Comparison of ENCODE assay signal across 2 cellular contexts in the genomic region with DNA sequence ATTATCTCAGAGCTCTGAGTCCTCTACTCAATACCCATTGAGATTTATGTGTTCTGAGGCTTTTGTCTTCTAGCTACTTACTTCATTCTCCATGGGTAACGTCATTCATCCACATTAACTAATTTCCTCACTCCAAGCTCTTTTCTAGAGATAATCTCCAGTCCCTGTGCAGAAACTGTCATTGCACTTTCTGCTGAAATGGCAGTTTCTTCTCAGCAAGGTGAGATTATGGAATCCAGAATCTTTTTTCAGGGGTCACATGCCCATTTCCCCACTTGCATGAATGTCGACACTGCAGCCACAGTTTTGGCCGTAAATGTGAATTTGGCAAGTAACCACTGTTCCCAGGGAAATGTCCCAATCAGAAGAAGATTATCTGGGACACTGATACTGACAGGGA. TPM values are rescaled to one million over a fixed set of nuclear protein-coding genes. Genes with fewer than 3 reads are reported as not detected.
A peak's percentile ranks its signal among the peaks of the same experiment; 100 is the strongest.
DNase-seq lines count a peak whose midpoint lies in the region; ATAC-seq and TF ChIP-seq lines count a peak whose summit lies in the region.
"Not testable (repeated sequence)": the region's sequence is repeated elsewhere in the genome, so short reads cannot be mapped to it uniquely, and the experiment has no call there.

No MANE protein-coding gene starts in this region.

- dilution Hi-C loops in IMR-90 (cut with HindIII; ENCODE audit: low sequenced_read_pairs, unreplicated experiment) = not testable (repeated sequence)

- not testable (repeated sequence) for H2BK20ac ChIP-seq in IMR-90 (ENCODE audit: low read depth, low read length)

- not testable (repeated sequence) for DNase-seq in IMR-90; cardiac muscle cell (ENCODE audit: low read depth in 1 of 2, low spot score in 1 of 2)

- not testable (repeated sequence) for H2BK15ac ChIP-seq in IMR-90 (ENCODE audit: low read depth, low read length)

- intact Hi-C loops in IMR-90 (cut with micrococcal nuclease) = not testable (repeated sequence)

- H3K23ac ChIP-seq in IMR-90 (ENCODE audit: low read depth, low read length) = not testable (repeated sequence)

- WGBS in IMR-90 (ENCODE audit: extremely low coverage in 2 of 2, insufficient read length in 1 of 2), 2 experiments = no CpG with 5 or more reads among the region's 3 CpGs

- H4K20me1 ChIP-seq in IMR-90 (ENCODE audit: insufficient read depth, low read length) = not testable (repeated sequence)

- not testable (repeated sequence) for H3K4ac ChIP-seq in IMR-90 (ENCODE audit: low read depth, low read length)

- not testable (repeated sequence) for H4K8ac ChIP-seq in IMR-90 (ENCODE audit: low read depth in 2 of 2, low read length in 2 of 2)

- not testable (repeated sequence) for H4K91ac ChIP-seq in IMR-90 (ENCODE audit: insufficient read depth, low read depth, low read length)

- in situ Hi-C loops in IMR-90 (cut with MboI; ENCODE audit: low sequenced_read_pairs) = not testable (repeated sequence)

- not testable (repeated sequence) for H3K14ac ChIP-seq in IMR-90 (replicated peaks; ENCODE audit: low read depth, low read length)

- H3K4me2 ChIP-seq in IMR-90 (ENCODE audit: low read depth, low read length) = not testable (repeated sequence)

- H3K9me1 ChIP-seq in IMR-90 (ENCODE audit: insufficient read depth, low read length) = not testable (repeated sequence)

- not testable (repeated sequence) for H2AK5ac ChIP-seq in IMR-90 (ENCODE audit: low read depth, low read length)

- BruUV-seq in IMR-90 (replicated peaks; lab: Mats Ljungman, UMichigan) = TSS peak; percentile 2

- H2AFZ ChIP-seq in IMR-90 (replicated peaks; ENCODE audit: low read length, poor library complexity) = not testable (repeated sequence)

- not testable (repeated sequence) for H3K27me3 ChIP-seq in IMR-90 (ENCODE audit: control insufficient read depth, insufficient read depth, low read length); cardiac muscle cell

- not testable (repeated sequence) for H3K9ac ChIP-seq in IMR-90 (ENCODE audit: low read depth, low read length)

- not testable (repeated sequence) for H2AK9ac ChIP-seq in IMR-90 (replicated peaks; ENCODE audit: low read depth, low read length, poor library complexity)

- peaks cover 53% of the 10 kb centered on the region for H3K9me3 ChIP-seq in IMR-90 (ENCODE audit: control insufficient read depth, insufficient read depth, low read length)
- H3K9me3 ChIP-seq in cardiac muscle cell (ENCODE audit: low read depth) = not testable (repeated sequence)

- not testable (repeated sequence) for H4K5ac ChIP-seq in IMR-90 (ENCODE audit: low read depth, low read length)

- H3K18ac ChIP-seq in IMR-90 (ENCODE audit: low read depth, low read length) = not testable (repeated sequence)

- not testable (repeated sequence) for H2BK120ac ChIP-seq in IMR-90 (ENCODE audit: low read depth, low read length)

- not testable (repeated sequence) for TF ChIP-seq RAD21 in IMR-90 (IDR thresholded peaks at IDR 0.05; ENCODE audit: low read length)

- H3K56ac ChIP-seq in IMR-90 (ENCODE audit: extremely low read depth, insufficient read depth, low read length) = not testable (repeated sequence)

- CTCF ChIA-PET in IMR-90 (lab: Yijun Ruan, JAX) = not testable (repeated sequence)

- H3K4me1 ChIP-seq in IMR-90 (ENCODE audit: control insufficient read depth, insufficient read depth, low read length); cardiac muscle cell (ENCODE audit: low read depth): not testable (repeated sequence)

- H3K36me3 ChIP-seq in IMR-90 (ENCODE audit: control insufficient read depth, insufficient read depth, low read length) (peaks cover 70% of the 10 kb centered on the region), cardiac muscle cell (peaks cover 42% of the 10 kb centered on the region)

- not testable (repeated sequence) for H3K4me3 ChIP-seq in IMR-90 (ENCODE audit: insufficient read depth, low read depth, low read length); cardiac muscle cell

- POLR2A ChIA-PET in IMR-90 (lab: Charles Lee; ENCODE audit: unreplicated experiment) = not testable (repeated sequence)

- H3K27ac ChIP-seq in IMR-90 (ENCODE audit: insufficient read depth, low read length) = not testable (repeated sequence)
- peak overlapping the region; percentile 8 for H3K27ac ChIP-seq in cardiac muscle cell

- H2BK5ac ChIP-seq in IMR-90 (ENCODE audit: low read depth, low read length, poor library complexity, severe bottlenecking) = not testable (repeated sequence)

- not testable (repeated sequence) for TF ChIP-seq CTCF in IMR-90 (conservative IDR thresholded peaks at IDR 0.05; ENCODE audit: low read depth, low read length); cardiac muscle cell (IDR thresholded peaks at IDR 0.05; ENCODE audit: low read depth, low read length)

- not testable (repeated sequence) for TF ChIP-seq POLR2A in IMR-90 (IDR thresholded peaks at IDR 0.05; ENCODE audit: low read depth, low read length)

- not testable (repeated sequence) for ATAC-seq in IMR-90 (ENCODE audit: low read depth)

- peaks cover 27 to 28% of the 10 kb centered on the region in 2 experiments; a peak in 3 of 4 replicates for H3K79me1 ChIP-seq in IMR-90 (ENCODE audit: low read depth in 1 of 2, low read length in 2 of 2)

TF ChIP-seq in IMR-90, 13 proteins besides CTCF, POLR2A, EP300 and RAD21:
- TF ChIP-seq MAFK (IDR thresholded peaks at IDR 0.05; ENCODE audit: low read depth, low read length) = peak; percentile 65
TF ChIP-seq in IMR-90: peak in this region for 1; not testable (repeated sequence) for 12.

RNA-seq across cellular contexts. Expression of a gene that starts 12.7 kb away (rescaled TPM):
- total RNA-seq in IMR-90 (2012; rRNA removed) (32.5 and 43.7 TPM in 2 replicates), cardiac muscle cell (14.0 and 17.2 TPM in 2 replicates)
- polyA plus RNA-seq in IMR-90 (2012; rRNA removed) (11.2 and 14.0 TPM in 2 replicates), cardiac muscle cell (12.6 and 22.6 TPM in 2 replicates)
- polyA plus RNA-seq in IMR-90 (2012; cell fraction: cytosol; rRNA removed) = 3.0 and 3.8 TPM in 2 replicates
- 20.5 and 55.5 TPM in 2 replicates for polyA plus RNA-seq in IMR-90 (2012; cell fraction: nucleus; rRNA removed; ENCODE audit: low replicate concordance)

RNA-seq across cellular contexts. Expression of a gene that starts 26.5 kb away (rescaled TPM):
- total RNA-seq in IMR-90 (2012; rRNA removed) (5.9 and 6.9 TPM in 2 replicates), cardiac muscle cell (13.6 and 14.8 TPM in 2 replicates)
- polyA plus RNA-seq in IMR-90 (2012; rRNA removed) (3.9 and 4.5 TPM in 2 replicates), cardiac muscle cell (32.4 and 45.7 TPM in 2 replicates)
- polyA plus RNA-seq in IMR-90 (2012; cell fraction: cytosol; rRNA removed) = 5.5 and 12.6 TPM in 2 replicates
- 5.4 and 9.3 TPM in 2 replicates for polyA plus RNA-seq in IMR-90 (2012; cell fraction: nucleus; rRNA removed; ENCODE audit: low replicate concordance)

RNA-seq across cellular contexts. Expression of a gene that starts 32.3 kb away (rescaled TPM):
- total RNA-seq in IMR-90 (2012; rRNA removed) = 32.2 and 33.9 TPM in 2 replicates
- polyA plus RNA-seq in IMR-90 (2012; rRNA removed) = 2.5 and 3.7 TPM in 2 replicates
- 0.56 and 1.5 TPM in 2 replicates for polyA plus RNA-seq in IMR-90 (2012; cell fraction: cytosol; rRNA removed)
- 3.7 and 20.2 TPM in 2 replicates for polyA plus RNA-seq in IMR-90 (2012; cell fraction: nucleus; rRNA removed; ENCODE audit: low replicate concordance)
- 8.5 and 12.9 TPM in 2 replicates for total RNA-seq in cardiac muscle cell
- 2.8 and 3.1 TPM in 2 replicates for polyA plus RNA-seq in cardiac muscle cell

RNA-seq across cellular contexts. Expression of a gene that starts 47.6 kb away (rescaled TPM):
- total RNA-seq in IMR-90 (2012; rRNA removed) (4.7 and 5.0 TPM in 2 replicates), cardiac muscle cell (3.8 and 6.6 TPM in 2 replicates)
- polyA plus RNA-seq in IMR-90 (2012; rRNA removed) (1.8 and 2.8 TPM in 2 replicates), cardiac muscle cell (10.5 and 13.4 TPM in 2 replicates)
- 0.87 and 1.1 TPM in 2 replicates for polyA plus RNA-seq in IMR-90 (2012; cell fraction: cytosol; rRNA removed)
- polyA plus RNA-seq in IMR-90 (2012; cell fraction: nucleus; rRNA removed; ENCODE audit: low replicate concordance) = 4.2 and 4.3 TPM in 2 replicates

RNA-seq across cellular contexts. Expression of a gene that starts 54.0 kb away (rescaled TPM):
- total RNA-seq in IMR-90 (2012; rRNA removed) (20.8 and 23.1 TPM in 2 replicates), cardiac muscle cell (11.8 and 17.8 TPM in 2 replicates)
- polyA plus RNA-seq in IMR-90 (2012; rRNA removed) (3.1 and 4.0 TPM in 2 replicates), cardiac muscle cell (4.8 and 7.7 TPM in 2 replicates)
- polyA plus RNA-seq in IMR-90 (2012; cell fraction: cytosol; rRNA removed) = 0.87 and 1.4 TPM in 2 replicates
- 3.4 and 16.8 TPM in 2 replicates for polyA plus RNA-seq in IMR-90 (2012; cell fraction: nucleus; rRNA removed; ENCODE audit: low replicate concordance)
